In genomic region chr5:117945261-117945660, GRCh38 we compare ENCODE assay signal across 18 cellular contexts.
"Had no signal": no experiment of that assay in that cellular context is flagged by ENCODE, and none has a peak within 500 bp of the region (broad histone marks: within the 10 kb centered on the region; RNA-seq: fewer than 3 reads in every experiment).

No MANE protein-coding gene starts in this region.

- DNase-seq: effector memory CD4-positive, alpha-beta T cell; foreskin keratinocyte; kidney; left cardiac atrium; left ventricle myocardium inferior; lower lobe of right lung; natural killer cell; ovary; small intestine; stimulated activated CD4-positive, alpha-beta T cell treated with anti-CD3 and anti-CD28 coated beads, Interleukin-12 subunit alpha, Interleukin-12 subunit beta, amount 100 ng/mL, for 4 hours; stimulated activated CD4-positive, alpha-beta T cell treated with anti-CD3 and anti-CD28 coated beads, Interleukin-2, amount 100 ng/mL, for 48 hours; stimulated activated naive CD8-positive, alpha-beta T cell treated with anti-CD3 and anti-CD28 coated beads, Interleukin-15, Interleukin-2, amounts not matched to agents 100 U/mL and 50 U/mL, for 24 hours; thyroid gland; uterus had no signal

- H3K4me2 ChIP-seq: hepatocyte had no signal

- H3K9me3 ChIP-seq: ovary, right atrium auricular region, suprapubic skin, thyroid gland, uterus had no signal

- H3K79me2 ChIP-seq: hepatocyte had no signal

- H3K27me3 ChIP-seq: foreskin keratinocyte, hepatocyte, ovary, right atrium auricular region, suprapubic skin, thyroid gland, uterus had no signal

- H3K27ac ChIP-seq: foreskin keratinocyte, hepatocyte, left ventricle myocardium inferior, lower lobe of right lung, ovary, right atrium auricular region, suprapubic skin, thyroid gland, uterus had no signal

- H3K4me1 ChIP-seq: foreskin keratinocyte, left ventricle myocardium inferior, lower lobe of right lung, right atrium auricular region, suprapubic skin, thyroid gland, uterus had no signal

- ATAC-seq: esophagus mucosa; foreskin keratinocyte; left cardiac atrium; lower lobe of right lung; natural killer cell; stimulated activated naive CD8-positive, alpha-beta T cell treated with anti-CD3 and anti-CD28 coated beads, Interleukin-15, Interleukin-2, amounts not matched to agents 100 U/mL and 50 U/mL, for 24 hours had no signal

- H2AFZ ChIP-seq: hepatocyte had no signal

- H3K36me3 ChIP-seq: left ventricle myocardium inferior, lower lobe of right lung, ovary, right atrium auricular region, suprapubic skin, thyroid gland, uterus had no signal

- H3K4me3 ChIP-seq: hepatocyte, left ventricle myocardium inferior, lower lobe of right lung, ovary, right atrium auricular region, suprapubic skin, thyroid gland, uterus had no signal
